ENCODE assay signal across 10 cellular contexts in genomic region chr11:12019337-12019736, GRCh38. TPM values are rescaled to one million over a fixed set of nuclear protein-coding genes. Genes with fewer than 3 reads are reported as not detected.
DNase-seq lines count a peak whose midpoint lies in the region; ATAC-seq and TF ChIP-seq lines count a peak whose summit lies in the region.
"Had no signal": no experiment of that assay in that cellular context is flagged by ENCODE, and none has a peak within 500 bp of the region (broad histone marks: within the 10 kb centered on the region; RNA-seq: fewer than 3 reads in every experiment).

No MANE protein-coding gene starts in this region.

- H3K27ac ChIP-seq in body of pancreas = peak overlapping the region in 3 of 4 donors; percentile 20 to 63 (median 44)
- H3K27ac ChIP-seq in right atrium auricular region = peak overlapping the region; percentile 74 to 86
- H3K27ac ChIP-seq in trophoblast cell (ENCODE audit: low read depth, low read length) = peak overlapping the region; percentile 52
- H3K27ac ChIP-seq in CD4-positive, alpha-beta memory T cell (ENCODE audit: low read depth, low read length) = no peak overlapping the region
- H3K27ac ChIP-seq in gastrocnemius medialis = no peak overlapping the region

- in situ Hi-C loops in gastrocnemius medialis (cut with MboI; ENCODE audit: low sequenced_read_pairs in 4 of 4) = no loop called here

- H3K79me1 ChIP-seq in trophoblast cell (ENCODE audit: low read length) = peaks cover 4% of the 10 kb centered on the region

- H2AFZ ChIP-seq in trophoblast cell (ENCODE audit: insufficient read depth, low read length, poor library complexity) = no peak overlapping the region

- peak overlapping the region; percentile 32 for H3K4me2 ChIP-seq in trophoblast cell (ENCODE audit: low read length)

- intact Hi-C loops in body of pancreas (cut with DNase I) = no loop called here
- intact Hi-C loops in CD4-positive, alpha-beta memory T cell (cut with micrococcal nuclease) = no loop called here
- intact Hi-C loops in gastrocnemius medialis (cut with DNase I; ENCODE audit: low total_unique reads) = no loop called here

- H3K4ac ChIP-seq in trophoblast cell (ENCODE audit: low read depth, low read length) = no peak overlapping the region

- H3K36me3 ChIP-seq in body of pancreas (replicated peaks in 1 of 2; ENCODE audit: insufficient read depth in 1 of 2, low read depth in 2 of 2) (no peaks in the 10 kb centered on the region), right atrium auricular region (no peaks in the 10 kb centered on the region), trophoblast cell (ENCODE audit: control insufficient read depth in 1 of 2, insufficient read depth in 2 of 2, low read length in 2 of 2) (no peaks in the 10 kb centered on the region), gastrocnemius medialis (no peaks in the 10 kb centered on the region)
- no peaks in the 10 kb centered on the region for H3K36me3 ChIP-seq in CD4-positive, alpha-beta memory T cell (ENCODE audit: insufficient read depth, low read length)

- H3K79me2 ChIP-seq in trophoblast cell (ENCODE audit: control insufficient read depth, insufficient read depth, low read length, poor library complexity) = no peaks in the 10 kb centered on the region

- H3K27me3 ChIP-seq in body of pancreas (no peaks in the 10 kb centered on the region), right atrium auricular region (no peaks in the 10 kb centered on the region), trophoblast cell (ENCODE audit: insufficient read depth, low read length) (no peaks in the 10 kb centered on the region), gastrocnemius medialis (no peaks in the 10 kb centered on the region)
- peaks cover 6% of the 10 kb centered on the region for H3K27me3 ChIP-seq in CD4-positive, alpha-beta memory T cell (ENCODE audit: insufficient read depth, low read length)

- no peak overlapping the region for H3K4me3 Mint-ChIP-seq in CD4-positive, alpha-beta memory T cell

- H3K4me3 ChIP-seq in body of pancreas (no peak overlapping the region), right atrium auricular region (no peak overlapping the region), trophoblast cell (ENCODE audit: low read depth, low read length) (no peak overlapping the region), gastrocnemius medialis (no peak overlapping the region)
- H3K4me3 ChIP-seq in CD4-positive, alpha-beta memory T cell (ENCODE audit: low read length in 2 of 2) = no peak overlapping the region

- H2BK120ac ChIP-seq in trophoblast cell (ENCODE audit: insufficient read depth, low read length, poor library complexity) = no peak overlapping the region

- H3K36me3 Mint-ChIP-seq in CD4-positive, alpha-beta memory T cell = peaks cover 0 to 10% of the 10 kb centered on the region in 2 donors

- H3K27ac Mint-ChIP-seq in CD4-positive, alpha-beta memory T cell = no peak overlapping the region

- H4K91ac ChIP-seq in trophoblast cell (ENCODE audit: low read depth, low read length) = peak overlapping the region; percentile 63

- TF ChIP-seq POLR2A in body of pancreas (IDR thresholded peaks at IDR 0.05) (no peak), gastrocnemius medialis (IDR thresholded peaks at IDR 0.05) (no peak)

- DNase-seq in EH (ENCODE audit: low read depth) (peak; percentile 36), body of pancreas (no peak), right atrium auricular region (ENCODE audit: low spot score) (no peak), trophoblast cell (no peak), gastrocnemius medialis (no peak)
- no peak for DNase-seq in CD4-positive, alpha-beta memory T cell
- DNase-seq in activated T-cell treated with anti-CD3 and anti-CD28 coated beads, Interleukin-2, amount 50 U/mL, for 48 hours = no peak
- DNase-seq: effector CD4-positive, alpha-beta T cell; NCI-H1694 had no signal

- H3K4me1 ChIP-seq in body of pancreas (peaks cover 16% of the 10 kb centered on the region), right atrium auricular region (peaks cover 0 to 50% of the 10 kb centered on the region in 2 donors), trophoblast cell (ENCODE audit: control insufficient read depth in 1 of 2, insufficient read depth in 2 of 2, low read length in 2 of 2) (peaks cover 8 to 16% of the 10 kb centered on the region in 2 experiments), gastrocnemius medialis (peaks cover 0 to 20% of the 10 kb centered on the region in 2 donors)
- H3K4me1 ChIP-seq in CD4-positive, alpha-beta memory T cell (ENCODE audit: insufficient read depth, low read length) = no peaks in the 10 kb centered on the region

- peaks cover 23 to 36% of the 10 kb centered on the region in 2 donors for H3K27me3 Mint-ChIP-seq in CD4-positive, alpha-beta memory T cell

- ATAC-seq in body of pancreas = peak; percentile 71
- ATAC-seq in HG03521 (IDR thresholded peaks at IDR 0.05; ENCODE audit: unreplicated experiment) = no peak
- ATAC-seq in gastrocnemius medialis = no peak

- no peak overlapping the region for H4K8ac ChIP-seq in trophoblast cell (ENCODE audit: low read depth, low read length)

- no peak overlapping the region for H2BK5ac ChIP-seq in trophoblast cell (ENCODE audit: low read depth, low read length, poor library complexity)

- H3K23ac ChIP-seq in trophoblast cell (ENCODE audit: low read length) = no peak overlapping the region

- CTCF ChIA-PET in CD4-positive, alpha-beta memory T cell (lab: Charles Lee; ENCODE audit: partially characterized antibody) = no interaction called here

- no peak overlapping the region for H4K12ac ChIP-seq in trophoblast cell (ENCODE audit: low read depth, low read length)

- peak overlapping the region; percentile 20 for H2BK12ac ChIP-seq in trophoblast cell (ENCODE audit: low read length)

- H3K4me1 Mint-ChIP-seq in CD4-positive, alpha-beta memory T cell = no peaks in the 10 kb centered on the region

- POLR2A ChIA-PET in CD4-positive, alpha-beta memory T cell (lab: Charles Lee; ENCODE audit: partially characterized antibody) = no interaction called here

- H3K9ac ChIP-seq in trophoblast cell (ENCODE audit: low read length) = no peak overlapping the region

- TF ChIP-seq CTCF in body of pancreas (IDR thresholded peaks at IDR 0.05) (no peak), right atrium auricular region (IDR thresholded peaks at IDR 0.05) (no peak), gastrocnemius medialis (IDR thresholded peaks at IDR 0.05 in 4 of 5, conservative IDR thresholded peaks at IDR 0.05 in 1 of 5) (no peak)

- no peak overlapping the region for H2AK5ac ChIP-seq in trophoblast cell (ENCODE audit: low read length)

- H3K18ac ChIP-seq in trophoblast cell (ENCODE audit: low read length) = no peak overlapping the region

- 53 to 66% methylated on average over 9 of the region's 9 CpGs for WGBS in body of pancreas, 2 donors
- no CpG with 5 or more reads among the region's 9 CpGs for WGBS in trophoblast cell (ENCODE audit: extremely low coverage, insufficient coverage, insufficient read length)

- H3K9me3 Mint-ChIP-seq in CD4-positive, alpha-beta memory T cell = peaks cover 0 to 7% (median 3%) of the 10 kb centered on the region in 8 donors

- peak overlapping the region; percentile 0 for H3K14ac ChIP-seq in trophoblast cell (ENCODE audit: low read length)

- H3K9me3 ChIP-seq in body of pancreas (no peaks in the 10 kb centered on the region), right atrium auricular region (no peaks in the 10 kb centered on the region), trophoblast cell (ENCODE audit: insufficient read depth, low read depth, low read length) (peaks cover 2% of the 10 kb centered on the region), gastrocnemius medialis (no peaks in the 10 kb centered on the region)
- no peaks in the 10 kb centered on the region for H3K9me3 ChIP-seq in CD4-positive, alpha-beta memory T cell (ENCODE audit: control insufficient read depth in 1 of 2, low read length in 2 of 2)

RNA-seq across cellular contexts. Expression of gene DKK3, which starts 10.9 kb away (rescaled TPM):
- total RNA-seq in body of pancreas (10 to 100 TPM; 14.5 to 25.9 TPM), right atrium auricular region (1,000 to 10,000 TPM; 2,934 to 5,316 TPM), gastrocnemius medialis (10 to 100 TPM in 1 of 4 donors, 1 to 10 TPM in 3; 4.1 to 31.7 (median 7.2) TPM)
- polyA plus RNA-seq in trophoblast cell (2013) = 41.2 and 42.2 TPM in 2 replicates
- under 1 TPM in 1 of 2 experiments, not detected in 1; 0.89 TPM for total RNA-seq in CD4-positive, alpha-beta memory T cell
- polyA plus RNA-seq in CD4-positive, alpha-beta memory T cell = 1 to 10 TPM; 2.9 to 3.1 TPM

Comparison
In these comparisons a context has a peak if more than half of its experiments do, and no peak if none do; other contexts are left out.
1. H3K27ac ChIP-seq: peak in body of pancreas (3 of 4), right atrium auricular region (2 of 2) and trophoblast cell (single experiment); none in CD4-positive, alpha-beta memory T cell (single experiment) and gastrocnemius medialis (0 of 4).
2. RNA of gene DKK3, which starts 10.9 kb away (total RNA-seq): 2,934 to 5,316 TPM in right atrium auricular region; 14.5 to 25.9 TPM in body of pancreas, 4.1 to 31.7 TPM in gastrocnemius medialis and 0.89 TPM in CD4-positive, alpha-beta memory T cell; every median in the first group is over 10 times any median in the second.